ENCODE assay signal across 8 cellular contexts in genomic region chr14:60164717-60165546, GRCh38. TPM values are rescaled to one million over a fixed set of nuclear protein-coding genes. Genes with fewer than 3 reads are reported as not detected.
DNase-seq lines count a peak whose midpoint lies in the region; ATAC-seq, FAIRE-seq and TF ChIP-seq lines count a peak whose summit lies in the region.

DHRS7 (minus strand) TSS chr14:60165398; CDS start chr14:60165309, 89 bp downstream.

- H3K27me3 ChIP-seq in WERI-Rb-1 (ENCODE audit: insufficient read depth, low read depth, severe bottlenecking) (no peaks in the 10 kb centered on the region), bronchial epithelial cell (ENCODE audit: control insufficient read depth, insufficient read depth, low read length) (no peaks in the 10 kb centered on the region)

- ATAC-seq in GM18502 (IDR thresholded peaks at IDR 0.05; ENCODE audit: poor library complexity, unreplicated experiment) (peak; percentile 88), HG02943 (IDR thresholded peaks at IDR 0.05; ENCODE audit: low read depth, unreplicated experiment) (peak; percentile 78)

- H3K4me3 ChIP-seq in WERI-Rb-1 (ENCODE audit: low read depth, low read length) (peak within 1 kb of the TSS; percentile 81), bronchial epithelial cell (ENCODE audit: low read depth, low read length) (peak within 1 kb of the TSS; percentile 89)

- H3K36me3 ChIP-seq in WERI-Rb-1 = peaks cover 7% of the 10 kb centered on the region
- H3K36me3 ChIP-seq in bronchial epithelial cell (ENCODE audit: control insufficient read depth, insufficient read depth, low read length) = no peaks in the 10 kb centered on the region

- H3K27ac ChIP-seq in 22Rv1 (peak within 1 kb of the TSS; percentile 91), WERI-Rb-1 (peak within 1 kb of the TSS; percentile 93)

- DNase-seq in NCI-H2107 treated with DMSO at 0.1 percent for 48 hours (lab: John Stamatoyannopoulos, UW; ENCODE audit: unreplicated experiment) (peak; percentile 89), WERI-Rb-1 (peak; percentile 81), bronchial epithelial cell (ENCODE audit: low read depth) (peak; percentile 72), iris pigment epithelial cell (ENCODE audit: low read depth) (peak; percentile 73)
- DNase-seq in stimulated activated CD4-positive, alpha-beta T cell treated with anti-CD3 and anti-CD28 coated beads, Interleukin-12 subunit alpha, Interleukin-12 subunit beta, amount 100 ng/mL, for 24 hours (ENCODE audit: low read depth in 2 of 2) = peak; percentile 39 to 61

- no peaks in the 10 kb centered on the region for H3K9me3 ChIP-seq in WERI-Rb-1 (ENCODE audit: severe bottlenecking)

- no peak for FAIRE-seq in bronchial epithelial cell (lab: Jason Lieb, UNC)

- TF ChIP-seq CTCF in 22Rv1 (IDR thresholded peaks at IDR 0.05) (peak; percentile 80), WERI-Rb-1 (IDR thresholded peaks at IDR 0.05; ENCODE audit: low read depth, low read length) (peak; percentile 50), bronchial epithelial cell (IDR thresholded peaks at IDR 0.05; ENCODE audit: insufficient read depth, low read length, severe bottlenecking) (peak; percentile 37)

RNA-seq across cellular contexts. Expression of gene DHRS7, which starts in this region (rescaled TPM):
- 202 and 211 TPM in 2 replicates for total RNA-seq in bronchial epithelial cell

Comparison
In these comparisons a context has a peak if more than half of its experiments do, and no peak if none do; other contexts are left out.
1. Peak in every context shown above with its lines: DNase-seq, ATAC-seq, H3K4me3 ChIP-seq and H3K27ac ChIP-seq.